ENCODE assay signal across 1 cellular context in the genomic region with DNA sequence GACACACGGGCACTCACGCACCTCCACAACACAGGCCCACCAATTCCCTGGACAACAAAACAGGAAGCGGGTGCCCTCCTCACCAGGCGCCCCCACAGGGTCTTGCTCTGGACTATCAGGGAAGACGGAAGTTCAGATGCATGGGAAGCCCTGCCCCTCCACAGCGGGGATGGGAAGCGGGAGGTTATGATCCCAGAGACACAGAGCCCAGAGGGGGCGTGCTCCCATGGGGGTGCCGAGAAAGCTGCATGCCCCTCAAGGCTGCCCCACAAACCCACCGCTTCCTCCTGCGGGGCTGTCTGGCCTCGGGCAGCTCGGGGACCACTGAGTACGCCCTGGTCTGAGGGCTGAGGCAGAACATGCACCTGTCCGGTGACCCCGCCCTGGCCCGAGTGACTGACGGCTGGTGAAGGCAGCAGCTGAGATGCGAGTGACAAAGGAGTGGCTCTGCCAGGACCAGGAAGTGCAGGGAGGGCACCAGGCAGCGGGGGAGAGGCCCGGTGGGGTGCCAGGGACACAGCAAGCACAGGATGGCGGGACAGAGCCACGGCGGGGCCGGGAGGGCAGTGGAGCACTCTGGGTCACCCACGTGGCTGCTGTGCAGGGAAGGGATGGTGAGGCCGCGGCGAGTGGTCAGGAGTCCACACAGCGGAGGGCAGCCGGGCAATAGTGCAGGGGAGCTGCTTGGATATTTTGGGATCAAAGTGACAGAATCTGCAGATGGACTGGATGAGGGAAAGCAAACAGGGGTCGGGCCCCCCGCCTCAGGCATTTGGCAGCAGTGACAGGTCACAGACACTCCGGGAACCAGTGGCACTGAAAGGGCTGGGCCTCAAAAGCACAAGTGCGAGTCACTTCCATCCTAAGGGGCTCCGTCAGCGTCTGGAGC.
TF ChIP-seq lines count a peak whose summit lies in the region.

No MANE protein-coding gene starts in this region.

TF ChIP-seq in A549, 52 proteins besides CTCF, POLR2A, EP300 and RAD21 (continued from another document):
- TF ChIP-seq ATOH8 (CRISPR knock-in tag; IDR thresholded peaks at IDR 0.05; ENCODE audit: low read depth), result no peak
- no peak for TF ChIP-seq ZNF302 (CRISPR knock-in tag; IDR thresholded peaks at IDR 0.05)
- TF ChIP-seq HOXB5 (CRISPR knock-in tag; IDR thresholded peaks at IDR 0.05), result no peak
- TF ChIP-seq FOXS1 (CRISPR knock-in tag; IDR thresholded peaks at IDR 0.05), result no peak
- TF ChIP-seq EHF (CRISPR knock-in tag; IDR thresholded peaks at IDR 0.05), result no peak
- no peak for TF ChIP-seq TP53 (CRISPR knock-in tag; IDR thresholded peaks at IDR 0.05)
- no peak for TF ChIP-seq NFE2L2 (conservative IDR thresholded peaks at IDR 0.05; ENCODE audit: low read length)
- TF ChIP-seq SREBF2 (IDR thresholded peaks at IDR 0.05), result no peak
- no peak for TF ChIP-seq NR3C1 (IDR thresholded peaks at IDR 0.05)
- TF ChIP-seq MAZ (IDR thresholded peaks at IDR 0.05; ENCODE audit: borderline replicate concordance, low read depth, low read length), result no peak
